In genomic region chr6:16543491-16543890, GRCh38 we compare ENCODE assay signal across 26 cellular contexts.
DNase-seq lines count a peak whose midpoint lies in the region; ATAC-seq and TF ChIP-seq lines count a peak whose summit lies in the region.
"Had no signal": no experiment of that assay in that cellular context is flagged by ENCODE, and none has a peak within 500 bp of the region (broad histone marks: within the 10 kb centered on the region; RNA-seq: fewer than 3 reads in every experiment).

No MANE protein-coding gene starts in this region.

- H3K27ac ChIP-seq in left ventricle myocardium inferior (replicated peaks) (peak overlapping the region; percentile 86), tibial artery (peak overlapping the region; percentile 42 to 73)
- H3K27ac ChIP-seq: A549, BLaER1, neutrophil, SJSA1, transverse colon had no signal

- H3K36me3 ChIP-seq in left ventricle myocardium inferior (no peaks in the 10 kb centered on the region), tibial artery (no peaks in the 10 kb centered on the region)
- H3K36me3 ChIP-seq: adrenal gland, BLaER1, esophagus muscularis mucosa, transverse colon had no signal

- peak overlapping the region; percentile 50 for H3K27ac Mint-ChIP-seq in endothelial cell (ENCODE audit: unreplicated experiment)
- peak overlapping the region in 2 of 3 experiments; percentile 28 to 82 for H3K27ac Mint-ChIP-seq in nephron
- H3K27ac Mint-ChIP-seq: T-cell had no signal

- H3K4me3 ChIP-seq in left ventricle myocardium inferior (no peak overlapping the region), tibial artery (no peak overlapping the region)
- H3K4me3 ChIP-seq: A549, adrenal gland, BLaER1, esophagus muscularis mucosa, SJSA1, transverse colon had no signal

- H3K9me3 ChIP-seq in left ventricle myocardium inferior (replicated peaks) (no peaks in the 10 kb centered on the region), tibial artery (no peaks in the 10 kb centered on the region)
- H3K9me3 ChIP-seq: A549, adrenal gland, BLaER1, esophagus muscularis mucosa, neutrophil, SJSA1, transverse colon had no signal

- H3K36me3 Mint-ChIP-seq in endothelial cell (ENCODE audit: low read depth, unreplicated experiment) (no peaks in the 10 kb centered on the region), nephron (ENCODE audit: low read depth) (no peaks in the 10 kb centered on the region)

- H3K9me3 Mint-ChIP-seq in endothelial cell (ENCODE audit: unreplicated experiment) (no peaks in the 10 kb centered on the region), nephron (no peaks in the 10 kb centered on the region)
- H3K9me3 Mint-ChIP-seq: T-cell had no signal

- H3K4me1 Mint-ChIP-seq in endothelial cell (ENCODE audit: unreplicated experiment) (peaks cover 3% of the 10 kb centered on the region), nephron (peaks cover 28% of the 10 kb centered on the region)

- intact Hi-C loops in left ventricle myocardium inferior (cut with micrococcal nuclease) (no loop called here), Right ventricle myocardium inferior (cut with DNase I) (loop anchor here (10.0 kb wide), 1 partner anchor 191 kb away; no protein-coding TSS in a partner anchor), tibial artery (cut with DNase I; ENCODE audit: low total_unique reads) (loop anchor here (10.0 kb wide), 1 partner anchor 221 kb away; the partner anchor contains the start of gene ATXN1), posterior vena cava (cut with DNase I) (no loop called here)

- H3K4me3 Mint-ChIP-seq in endothelial cell (ENCODE audit: unreplicated experiment) (no peak overlapping the region), nephron (no peak overlapping the region)
- H3K4me3 Mint-ChIP-seq: T-cell had no signal

- H3K4me1 ChIP-seq in left ventricle myocardium inferior (peaks cover 51% of the 10 kb centered on the region), tibial artery (peaks cover 0 to 72% (median 48%) of the 10 kb centered on the region in 4 donors)
- H3K4me1 ChIP-seq: A549, BLaER1, transverse colon had no signal

- TF ChIP-seq CTCF in left ventricle myocardium inferior (IDR thresholded peaks at IDR 0.05; ENCODE audit: borderline replicate concordance) = no peak
- TF ChIP-seq CTCF in endothelial cell (IDR thresholded peaks at IDR 0.05; ENCODE audit: unreplicated experiment) = no peak
- TF ChIP-seq CTCF in nephron (IDR thresholded peaks at IDR 0.05; ENCODE audit: unreplicated experiment in 3 of 3) = no peak
- no peak for TF ChIP-seq CTCF in tibial artery (IDR thresholded peaks at IDR 0.05)

- peaks cover 4% of the 10 kb centered on the region for H3K27me3 Mint-ChIP-seq in endothelial cell (ENCODE audit: unreplicated experiment)
- peaks cover 4% of the 10 kb centered on the region for H3K27me3 Mint-ChIP-seq in nephron (ENCODE audit: low read depth)
- H3K27me3 Mint-ChIP-seq: T-cell had no signal

- DNase-seq in left ventricle myocardium inferior = no peak
- DNase-seq in Right ventricle myocardium inferior (ENCODE audit: missing footprints) = no peak
- DNase-seq in endothelial cell (ENCODE audit: low spot score) = no peak
- DNase-seq in tibial artery = no peak
- DNase-seq in posterior vena cava (ENCODE audit: low spot score) = no peak
- DNase-seq: activated CD4-positive, alpha-beta T cell treated with anti-CD3 and anti-CD28 coated beads, Interleukin-2, amount 50 U/mL, for 4 hours; activated CD4-positive, CD25-positive, alpha-beta regulatory T cell; activated naive CD4-positive, alpha-beta T cell treated with Interleukin-2 at 50 U/mL for 16 hours; DMS53; HCEC 1CT; NCI-H1092; NCI-H2029 treated with DMSO at 0.1 percent for 48 hours; NCI-H226; NCI-H748 treated with DMSO at 0.1 percent for 48 hours; stimulated activated CD4-positive, alpha-beta T cell treated with anti-CD3 and anti-CD28 coated beads, Interleukin-2, amount 100 ng/mL, for 24 hours; T-cell; transverse colon had no signal

- no peaks in the 10 kb centered on the region for H3K27me3 ChIP-seq in left ventricle myocardium inferior (ENCODE audit: low read depth)
- H3K27me3 ChIP-seq in tibial artery = no peaks in the 10 kb centered on the region
- H3K27me3 ChIP-seq: adrenal gland, BLaER1, esophagus muscularis mucosa, neutrophil, SJSA1, transverse colon had no signal

- no peak for ATAC-seq in Right ventricle myocardium inferior
- ATAC-seq in GM18511 (IDR thresholded peaks at IDR 0.05; ENCODE audit: unreplicated experiment) = no peak
- ATAC-seq in GM18870 (IDR thresholded peaks at IDR 0.05; ENCODE audit: unreplicated experiment) = no peak
- ATAC-seq: A549, T-cell had no signal

Comparison
In these comparisons a context has a peak if more than half of its experiments do, and no peak if none do; other contexts are left out.
1. intact Hi-C loops: an anchor here in Right ventricle myocardium inferior (10.0 kb wide) and tibial artery (10.0 kb wide); none called in left ventricle myocardium inferior and posterior vena cava.